In genomic region chr15:73052679-73053397, GRCh38 we compare ENCODE assay signal across 9 cellular contexts.
DNase-seq lines count a peak whose midpoint lies in the region; ATAC-seq lines count a peak whose summit lies in the region.
"Had no signal": no experiment of that assay in that cellular context is flagged by ENCODE, and none has a peak within 500 bp of the region (broad histone marks: within the 10 kb centered on the region; RNA-seq: fewer than 3 reads in every experiment).

No MANE protein-coding gene starts in this region.

- H3K4me1 ChIP-seq in endocrine pancreas (ENCODE audit: control insufficient read depth, insufficient read depth, low read length): peaks cover 18% of the 10 kb centered on the region

- peak overlapping the region; percentile 99 for H3K4me3 ChIP-seq in endocrine pancreas (ENCODE audit: control insufficient read depth, insufficient read depth, low read length)

- DNase-seq in ELR (ENCODE audit: low read depth): peak; percentile 31
- peak; percentile 64 for DNase-seq in NCI-H226
- DNase-seq in activated CD4-positive, alpha-beta T cell treated with anti-CD3 and anti-CD28 coated beads, Interleukin-2, amount 50 U/mL, for 4 hours: peak; percentile 1 to 11
- peak; percentile 85 for DNase-seq in medulla oblongata (ENCODE audit: extremely low spot score)
- DNase-seq in stimulated activated CD8-positive, alpha-beta memory T cell treated with anti-CD3 and anti-CD28 coated beads, Interleukin-4, amount 100 ng/mL, for 48 hours: peak; percentile 43

- peak overlapping the region; percentile 73 for H3K9ac ChIP-seq in endocrine pancreas (ENCODE audit: control insufficient read depth, insufficient read depth, low read length)

- ATAC-seq in HG02642 (IDR thresholded peaks at IDR 0.05; ENCODE audit: poor library complexity, unreplicated experiment) (peak; percentile 38), GM18907 (IDR thresholded peaks at IDR 0.05; ENCODE audit: unreplicated experiment) (no peak)

- H3K9me3 ChIP-seq in endocrine pancreas (ENCODE audit: control insufficient read depth, low read length): no peaks in the 10 kb centered on the region
- H3K9me3 ChIP-seq: neutrophil had no signal

- no peaks in the 10 kb centered on the region for H3K36me3 ChIP-seq in endocrine pancreas (ENCODE audit: control insufficient read depth, insufficient read depth, low read length)
- H3K36me3 ChIP-seq: neutrophil had no signal

- no peaks in the 10 kb centered on the region for H3K27me3 ChIP-seq in endocrine pancreas (ENCODE audit: control insufficient read depth, insufficient read depth, low read length)

Comparison
In these comparisons a context has a peak if more than half of its experiments do, and no peak if none do; other contexts are left out.
1. DNase-seq: peak in every context shown above with its lines; median percentile 85 in medulla oblongata; 64 in NCI-H226; 43 in stimulated activated CD8-positive, alpha-beta memory T cell treated with anti-CD3 and anti-CD28 coated beads, Interleukin-4, amount 100 ng/mL, for 48 hours; 31 in ELR; 6 in activated CD4-positive, alpha-beta T cell treated with anti-CD3 and anti-CD28 coated beads, Interleukin-2, amount 50 U/mL, for 4 hours.